9 cellular contexts compared by ENCODE assay signal in genomic region chr6:122401104-122401503, GRCh38. TPM values are rescaled to one million over a fixed set of nuclear protein-coding genes. Genes with fewer than 3 reads are reported as not detected.
A peak's percentile ranks its signal among the peaks of the same experiment; 100 is the strongest.
DNase-seq lines count a peak whose midpoint lies in the region; ATAC-seq and TF ChIP-seq lines count a peak whose summit lies in the region.
"Had no signal": no experiment of that assay in that cellular context is flagged by ENCODE, and none has a peak within 500 bp of the region (broad histone marks: within the 10 kb centered on the region; RNA-seq: fewer than 3 reads in every experiment).

No MANE protein-coding gene starts in this region.

- no peak overlapping the region for H3K18ac ChIP-seq in trophoblast cell (ENCODE audit: low read length)

- peak overlapping the region; percentile 91 for H3K4me3 Mint-ChIP-seq in chondrocyte (ENCODE audit: unreplicated experiment)
- H3K4me3 Mint-ChIP-seq in neural crest cell = peak overlapping the region; percentile 99

- H3K9me3 Mint-ChIP-seq in chondrocyte (ENCODE audit: low read depth) = no peaks in the 10 kb centered on the region
- H3K9me3 Mint-ChIP-seq in neural crest cell = peaks cover 2% of the 10 kb centered on the region

- no peaks in the 10 kb centered on the region for H3K4me1 ChIP-seq in trophoblast cell (ENCODE audit: control insufficient read depth in 1 of 2, insufficient read depth in 2 of 2, low read length in 2 of 2)

- no peaks in the 10 kb centered on the region for H3K9me3 ChIP-seq in trophoblast cell (ENCODE audit: insufficient read depth, low read depth, low read length)

- H3K27ac Mint-ChIP-seq in chondrocyte (ENCODE audit: unreplicated experiment) (peak overlapping the region; percentile 53), neural crest cell (ENCODE audit: unreplicated experiment) (peak overlapping the region; percentile 17)

- no peak for DNase-seq in NB4 (ENCODE audit: low read depth)
- no peak for DNase-seq in chondrocyte (ENCODE audit: low spot score)
- no peak for DNase-seq in neural crest cell (ENCODE audit: low read depth, low spot score)
- DNase-seq in trophoblast cell = no peak
- no peak for DNase-seq in epidermal melanocyte (ENCODE audit: insufficient read length, low spot score)
- no peak for DNase-seq in DMS 273 (lab: John Stamatoyannopoulos, UW; ENCODE audit: unreplicated experiment)
- DNase-seq: activated CD8-positive, alpha-beta memory T cell treated with anti-CD3 and anti-CD28 coated beads, Interleukin-2, amount 50 U/mL, for 48 hours had no signal

- no peak overlapping the region for H4K91ac ChIP-seq in trophoblast cell (ENCODE audit: low read depth, low read length)

- no peak overlapping the region for H2BK120ac ChIP-seq in trophoblast cell (ENCODE audit: insufficient read depth, low read length, poor library complexity)

- H2BK5ac ChIP-seq in trophoblast cell (ENCODE audit: low read depth, low read length, poor library complexity) = no peak overlapping the region

- TF ChIP-seq CTCF in NB4 (IDR thresholded peaks at IDR 0.05; ENCODE audit: low read depth, low read length) (no peak), chondrocyte (IDR thresholded peaks at IDR 0.05) (no peak), neural crest cell (conservative IDR thresholded peaks at IDR 0.05) (no peak)

- H3K27ac ChIP-seq in trophoblast cell (ENCODE audit: low read depth, low read length) = no peak overlapping the region

- no peaks in the 10 kb centered on the region for H3K27me3 Mint-ChIP-seq in chondrocyte (ENCODE audit: low read depth)
- no peaks in the 10 kb centered on the region for H3K27me3 Mint-ChIP-seq in neural crest cell (ENCODE audit: low read depth)

- no peak overlapping the region for H3K14ac ChIP-seq in trophoblast cell (ENCODE audit: low read length)

- no CpG with 5 or more reads among the region's 4 CpGs for WGBS in trophoblast cell (ENCODE audit: extremely low coverage, insufficient coverage, insufficient read length)

- H2AFZ ChIP-seq in trophoblast cell (ENCODE audit: insufficient read depth, low read length, poor library complexity) = no peak overlapping the region

- peaks cover 6% of the 10 kb centered on the region for H3K79me2 ChIP-seq in trophoblast cell (ENCODE audit: control insufficient read depth, insufficient read depth, low read length, poor library complexity)

- no peak overlapping the region for H3K4ac ChIP-seq in trophoblast cell (ENCODE audit: low read depth, low read length)

- no peak for TF ChIP-seq POLR2A in NB4 (IDR thresholded peaks at IDR 0.05; ENCODE audit: extremely low read depth, insufficient read length)

- H2BK12ac ChIP-seq in trophoblast cell (ENCODE audit: low read length) = no peak overlapping the region

- no peaks in the 10 kb centered on the region for H3K36me3 Mint-ChIP-seq in chondrocyte (ENCODE audit: low read depth)
- peaks cover 6% of the 10 kb centered on the region for H3K36me3 Mint-ChIP-seq in neural crest cell (ENCODE audit: low read depth)

- H3K4me2 ChIP-seq in trophoblast cell (ENCODE audit: low read length) = no peak overlapping the region

- H4K8ac ChIP-seq in trophoblast cell (ENCODE audit: low read depth, low read length) = no peak overlapping the region

- no peaks in the 10 kb centered on the region for H3K27me3 ChIP-seq in trophoblast cell (ENCODE audit: insufficient read depth, low read length)

- no peak overlapping the region for H3K23ac ChIP-seq in trophoblast cell (ENCODE audit: low read length)

- no peaks in the 10 kb centered on the region for H3K36me3 ChIP-seq in trophoblast cell (ENCODE audit: control insufficient read depth in 1 of 2, insufficient read depth in 2 of 2, low read length in 2 of 2)

- H3K4me3 ChIP-seq in GM08714 (ENCODE audit: low read length) = peak overlapping the region; percentile 77; the same call in 1 of the 2 replicates
- peak overlapping the region; percentile 91 for H3K4me3 ChIP-seq in NB4 (ENCODE audit: low read depth, low read length)
- no peak overlapping the region for H3K4me3 ChIP-seq in trophoblast cell (ENCODE audit: low read depth, low read length)

- no peak overlapping the region for H2AK5ac ChIP-seq in trophoblast cell (ENCODE audit: low read length)

- no peak overlapping the region for H4K12ac ChIP-seq in trophoblast cell (ENCODE audit: low read depth, low read length)

- ATAC-seq in HG02938 (IDR thresholded peaks at IDR 0.05; ENCODE audit: unreplicated experiment) = no peak

- no peak overlapping the region for H3K9ac ChIP-seq in trophoblast cell (ENCODE audit: low read length)

- H3K4me1 Mint-ChIP-seq in chondrocyte (ENCODE audit: low read depth) (peaks cover 30% of the 10 kb centered on the region), neural crest cell (peaks cover 32% of the 10 kb centered on the region)

- peaks cover 7% of the 10 kb centered on the region for H3K79me1 ChIP-seq in trophoblast cell (ENCODE audit: low read length)

RNA-seq across cellular contexts. Expression of gene HSF2, which starts 1.7 kb away (rescaled TPM):
- total RNA-seq in chondrocyte = 11.0 to 12.3 TPM (median 11.2 TPM) in 3 replicates
- total RNA-seq in neural crest cell = 31.8 and 34.0 TPM in 2 replicates
- 9.7 and 10.3 TPM in 2 replicates for polyA plus RNA-seq in trophoblast cell (2013)
